8 cellular contexts compared by ENCODE assay signal in the genomic region with DNA sequence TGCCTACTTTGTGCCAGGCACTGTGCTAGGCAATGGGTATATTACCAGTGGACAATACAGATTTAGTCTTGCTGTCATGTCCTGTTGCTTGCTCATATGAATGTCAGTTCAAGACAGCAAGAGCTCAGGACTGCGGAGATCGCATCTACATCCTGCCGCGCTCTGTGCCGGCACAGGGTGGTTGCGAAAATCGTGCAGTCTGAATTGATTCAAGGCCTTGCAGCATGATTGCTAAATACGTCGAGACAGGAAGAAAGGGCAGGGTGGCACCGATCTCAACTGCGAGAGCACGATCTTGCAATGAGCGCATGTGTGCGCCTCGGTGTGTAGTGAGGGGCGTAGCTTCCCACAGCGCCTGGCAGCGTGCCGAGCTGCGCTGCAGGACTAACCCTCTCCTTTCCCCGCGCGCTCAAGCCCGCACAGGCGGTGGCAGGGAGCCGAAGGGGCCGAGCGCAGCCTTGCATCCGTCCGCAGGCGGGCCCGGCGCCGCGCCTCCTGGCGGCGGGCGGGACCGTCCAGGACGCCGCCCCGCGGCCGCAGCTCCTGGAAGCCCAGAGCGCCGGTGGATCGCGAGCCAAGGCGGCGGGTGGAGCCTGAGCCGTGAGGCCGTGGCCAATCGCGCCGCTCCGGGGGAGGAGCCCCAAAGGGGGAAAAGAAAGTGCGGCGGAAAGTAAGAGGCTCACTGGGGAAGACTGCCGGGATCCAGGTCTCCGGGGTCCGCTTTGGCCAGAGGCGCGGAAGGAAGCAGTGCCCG. TPM values are rescaled to one million over a fixed set of nuclear protein-coding genes. Genes with fewer than 3 reads are reported as not detected.
DNase-seq lines count a peak whose midpoint lies in the region; ATAC-seq and TF ChIP-seq lines count a peak whose summit lies in the region.

A gene with protein sequence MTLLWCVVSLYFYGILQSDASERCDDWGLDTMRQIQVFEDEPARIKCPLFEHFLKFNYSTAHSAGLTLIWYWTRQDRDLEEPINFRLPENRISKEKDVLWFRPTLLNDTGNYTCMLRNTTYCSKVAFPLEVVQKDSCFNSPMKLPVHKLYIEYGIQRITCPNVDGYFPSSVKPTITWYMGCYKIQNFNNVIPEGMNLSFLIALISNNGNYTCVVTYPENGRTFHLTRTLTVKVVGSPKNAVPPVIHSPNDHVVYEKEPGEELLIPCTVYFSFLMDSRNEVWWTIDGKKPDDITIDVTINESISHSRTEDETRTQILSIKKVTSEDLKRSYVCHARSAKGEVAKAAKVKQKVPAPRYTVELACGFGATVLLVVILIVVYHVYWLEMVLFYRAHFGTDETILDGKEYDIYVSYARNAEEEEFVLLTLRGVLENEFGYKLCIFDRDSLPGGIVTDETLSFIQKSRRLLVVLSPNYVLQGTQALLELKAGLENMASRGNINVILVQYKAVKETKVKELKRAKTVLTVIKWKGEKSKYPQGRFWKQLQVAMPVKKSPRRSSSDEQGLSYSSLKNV (plus strand): TSS at position 677 of the 754 bp plus-strand sequence. CDS start 50,205 bp downstream, outside the sequence.

- peak within 1 kb of the TSS; percentile 93 for H2AFZ ChIP-seq in OCI-LY7 (ENCODE audit: low read length)

- POLR2A ChIA-PET in Caco-2 (lab: Charles Lee), result interaction anchor here (0.6 kb wide), 1 partner anchor 535 kb away, joined by 8 read pairs; no protein-coding TSS in a partner anchor
- POLR2A ChIA-PET in OCI-LY7 (lab: Charles Lee), result interaction anchor here (1.0 kb wide), 1 partner anchor 8 kb away, joined by 4 read pairs; no protein-coding TSS in a partner anchor

- no peaks in the 10 kb centered on the region for H3K9me3 Mint-ChIP-seq in Caco-2 (ENCODE audit: unreplicated experiment)

- BruUV-seq in Caco-2 (replicated peaks; lab: Mats Ljungman, UMichigan), result no TSS peak
- no TSS peak for BruUV-seq in OCI-LY7 (replicated peaks; lab: Mats Ljungman, UMichigan)

- DNase-seq in Caco-2 (peak; percentile 86 to 91), HT-29 (ENCODE audit: low spot score) (peak; percentile 93), OCI-LY7 (ENCODE audit: low spot score) (peak; percentile 89), activated T-cell treated with anti-CD3 and anti-CD28 coated beads for 24 hours (ENCODE audit: low read depth) (peak; percentile 81), epithelial cell of esophagus (ENCODE audit: low read depth) (peak; percentile 97), mucosa of gallbladder (ENCODE audit: low spot score) (peak; percentile 92)
- peak; percentile 77 for DNase-seq in stimulated activated CD8-positive, alpha-beta memory T cell treated with anti-CD3 and anti-CD28 coated beads, Interleukin-4, amount 100 ng/mL, for 24 hours (ENCODE audit: low read depth)

- peaks cover 10% of the 10 kb centered on the region for H3K4me1 Mint-ChIP-seq in Caco-2 (ENCODE audit: low read depth, unreplicated experiment)

- no peaks in the 10 kb centered on the region for H3K9me2 ChIP-seq in OCI-LY7 (ENCODE audit: insufficient read depth, low read length)

- H3K4me3 Mint-ChIP-seq in Caco-2 (ENCODE audit: unreplicated experiment), result peak within 1 kb of the TSS; percentile 94

- H3K27ac Mint-ChIP-seq in Caco-2 (ENCODE audit: unreplicated experiment), result peak within 1 kb of the TSS; percentile 69

- H3K27ac ChIP-seq in OCI-LY7 (ENCODE audit: low read depth, low read length, poor library complexity, severe bottlenecking), result no peak within 1 kb of the TSS

- H4K20me1 ChIP-seq in OCI-LY7 (ENCODE audit: insufficient read depth, low read length), result no peaks in the 10 kb centered on the region

- H3K4me3 ChIP-seq in Caco-2 (ENCODE audit: low read depth, low read length) (peak within 1 kb of the TSS; percentile 63), OCI-LY7 (ENCODE audit: low read depth, low read length, poor library complexity, severe bottlenecking) (peak within 1 kb of the TSS; percentile 73), epithelial cell of esophagus (ENCODE audit: low read length) (peak within 1 kb of the TSS; percentile 87)

- no peaks in the 10 kb centered on the region for H3K79me2 ChIP-seq in OCI-LY7 (ENCODE audit: insufficient read depth, low read depth, low read length)

- H3K27me3 ChIP-seq in Caco-2 (replicated peaks; ENCODE audit: control insufficient read depth, insufficient read depth, low read length), result no peaks in the 10 kb centered on the region

- H3K36me3 ChIP-seq in Caco-2 (ENCODE audit: control insufficient read depth, insufficient read depth, low read length) (no peaks in the 10 kb centered on the region), OCI-LY7 (ENCODE audit: insufficient read depth, low read length) (no peaks in the 10 kb centered on the region)

- H3K27me3 Mint-ChIP-seq in Caco-2 (ENCODE audit: insufficient read depth, unreplicated experiment), result peaks cover 9% of the 10 kb centered on the region

- no peaks in the 10 kb centered on the region for H3K4me1 ChIP-seq in Caco-2
- peaks cover 10% of the 10 kb centered on the region for H3K4me1 ChIP-seq in OCI-LY7 (ENCODE audit: insufficient read depth, low read length, poor library complexity, severe bottlenecking)

- H3K36me3 Mint-ChIP-seq in Caco-2 (ENCODE audit: insufficient read depth, unreplicated experiment), result no peaks in the 10 kb centered on the region

- ATAC-seq in GM21360 (IDR thresholded peaks at IDR 0.05; ENCODE audit: unreplicated experiment), result peak; percentile 99

- CTCF ChIA-PET in Caco-2 (lab: Charles Lee) (interaction anchor here (1.0 to 1.5 kb wide), 3 partner anchors 9 to 192 kb away, joined by 5 to 8 read pairs (median 5); a partner anchor contains a TSS), OCI-LY7 (lab: Charles Lee; ENCODE audit: unreplicated experiment) (no interaction called here)

- intact Hi-C loops in Caco-2 (cut with micrococcal nuclease; ENCODE audit: unreplicated experiment) (loop anchor here (1.0 to 2.0 kb wide), 3 partner anchors 8 to 183 kb away; a partner anchor contains a TSS), OCI-LY7 (cut with micrococcal nuclease; ENCODE audit: unreplicated experiment) (no loop called here)

- TF ChIP-seq CTCF in Caco-2 (IDR thresholded peaks at IDR 0.05; ENCODE audit: insufficient read depth in 1 of 2, low read depth in 1 of 2, low read length in 1 of 2, severe bottlenecking in 1 of 2, unreplicated experiment in 1 of 2) (peak; percentile 36 to 63), OCI-LY7 (conservative IDR thresholded peaks at IDR 0.05; ENCODE audit: low read length) (peak; percentile 71), epithelial cell of esophagus (IDR thresholded peaks at IDR 0.05; ENCODE audit: insufficient read depth, low read depth, low read length, missing control alignments) (no peak)

- H3K4me2 ChIP-seq in OCI-LY7 (ENCODE audit: low read length), result peak within 1 kb of the TSS; percentile 70

- H3K9me3 ChIP-seq in Caco-2, result no peaks in the 10 kb centered on the region
- H3K9me3 ChIP-seq in OCI-LY7 (ENCODE audit: low read length), result no peaks in the 10 kb centered on the region

RNA-seq across cellular contexts. Expression of the gene that starts here (rescaled TPM):
- total RNA-seq in Caco-2 (2022) (5.1 and 6.2 TPM in 2 replicates), OCI-LY7 (2022) (5.1 and 5.6 TPM in 2 replicates), mucosa of gallbladder (35.4 TPM)
- total RNA-seq in HT-29 (2014; rRNA removed; shearing (Covaris generic)), result 3.5 and 6.0 TPM in 2 replicates
- total RNA-seq in OCI-LY7 (2014; rRNA removed; shearing (Covaris generic)), result 2.1 and 2.3 TPM in 2 replicates
